In the genomic region with DNA sequence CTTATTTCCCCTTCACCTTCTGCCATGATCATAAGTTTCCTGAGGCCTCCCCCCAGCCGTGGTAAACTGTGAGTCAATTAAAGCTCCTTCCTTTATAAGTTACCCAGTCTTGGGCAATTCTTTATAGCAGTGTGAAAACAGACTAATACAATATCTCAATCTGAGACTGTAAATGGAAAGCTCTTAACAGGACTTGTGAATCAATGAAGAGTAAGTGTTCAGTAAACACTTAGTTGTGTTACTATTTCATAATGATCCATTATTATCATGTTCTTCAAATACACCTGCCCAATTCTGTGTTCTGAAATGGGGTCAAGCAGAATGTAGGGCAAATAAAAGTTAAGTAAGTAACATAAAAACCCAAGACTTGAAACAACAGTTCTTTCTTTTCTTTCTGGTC, we compare ENCODE assay signal across 22 cellular contexts.
"Had no signal": no experiment of that assay in that cellular context is flagged by ENCODE, and none has a peak within 500 bp of the region (broad histone marks: within the 10 kb centered on the region; RNA-seq: fewer than 3 reads in every experiment).

No MANE protein-coding gene starts in this region.

- H3K4me3 ChIP-seq: breast epithelium, pancreas, psoas muscle, suprapubic skin, tibial nerve had no signal

- ATAC-seq: activated CD8-positive, alpha-beta memory T cell treated with anti-CD3 and anti-CD28 coated beads, Interleukin-2, amount 10 ng/mL, durations not matched to agents 7 days and 5 days; activated CD8-positive, alpha-beta T cell treated with anti-CD3 and anti-CD28 coated beads, Interleukin-2, amount 10 ng/mL, durations not matched to agents 7 days and 5 days; activated naive CD4-positive, alpha-beta T cell treated with anti-CD3 and anti-CD28 coated beads, Interleukin-2, amount 50 U/mL, for 72 hours; activated T-cell treated with anti-CD3 and anti-CD28 coated beads, Interleukin-2, amount 50 U/mL, for 72 hours; esophagus mucosa; left cardiac atrium; naive thymus-derived CD8-positive, alpha-beta T cell; pancreas; psoas muscle had no signal

- DNase-seq: activated B cell treated with CpG ODN at 0.5 μM for 24 hours; activated CD8-positive, alpha-beta memory T cell treated with anti-CD3 and anti-CD28 coated beads, Interleukin-2, amount 10 ng/mL, durations not matched to agents 7 days and 5 days; activated CD8-positive, alpha-beta T cell treated with anti-CD3 and anti-CD28 coated beads, Interleukin-2, amount 10 ng/mL, durations not matched to agents 7 days and 5 days; activated naive CD4-positive, alpha-beta T cell; activated T-cell treated with anti-CD3 and anti-CD28 coated beads, Interleukin-2, amount 50 U/mL, for 72 hours; central memory CD4-positive, alpha-beta T cell; endodermal cell; foreskin fibroblast; head of caudate nucleus; left cardiac atrium; naive thymus-derived CD8-positive, alpha-beta T cell; nucleus accumbens; pancreas; psoas muscle; stimulated activated CD4-positive, alpha-beta T cell treated with anti-CD3 and anti-CD28 coated beads, Interleukin-15, amount 100 ng/mL, for 24 hours; stimulated activated CD4-positive, alpha-beta T cell treated with anti-CD3 and anti-CD28 coated beads, Interleukin-2, amount 100 ng/mL, for 24 hours; stimulated activated naive CD4-positive, alpha-beta T cell had no signal

- H3K9me3 ChIP-seq: breast epithelium, pancreas, psoas muscle, suprapubic skin, tibial nerve had no signal

- H3K36me3 ChIP-seq: breast epithelium, pancreas, suprapubic skin, tibial nerve had no signal

- H3K4me1 ChIP-seq: breast epithelium, pancreas, psoas muscle, suprapubic skin had no signal
